ENCODE assay signal across 18 cellular contexts in genomic region chr9:126372716-126373115, GRCh38. TPM values are rescaled to one million over a fixed set of nuclear protein-coding genes. Genes with fewer than 3 reads are reported as not detected.
DNase-seq lines count a peak whose midpoint lies in the region; ATAC-seq, FAIRE-seq and TF ChIP-seq lines count a peak whose summit lies in the region.
"Had no signal": no experiment of that assay in that cellular context is flagged by ENCODE, and none has a peak within 500 bp of the region (broad histone marks: within the 10 kb centered on the region; RNA-seq: fewer than 3 reads in every experiment).

No MANE protein-coding gene starts in this region.

- H3K4me1 Mint-ChIP-seq in endothelial cell (ENCODE audit: unreplicated experiment) = peaks cover 63% of the 10 kb centered on the region

- ATAC-seq in pancreas = no peak
- ATAC-seq: gastrocnemius medialis, K562 had no signal

- peaks cover 14% of the 10 kb centered on the region; the same call in 1 of the 2 replicates for H4K20me1 ChIP-seq in OCI-LY3 (ENCODE audit: insufficient read depth, low read length)

- H3K27me3 Mint-ChIP-seq in endothelial cell (ENCODE audit: unreplicated experiment) = peaks cover 3% of the 10 kb centered on the region
- H3K27me3 Mint-ChIP-seq: CD8-positive, alpha-beta memory T cell had no signal

- H3K9me3 Mint-ChIP-seq in endothelial cell (ENCODE audit: unreplicated experiment) = no peaks in the 10 kb centered on the region
- H3K9me3 Mint-ChIP-seq: activated naive CD4-positive, alpha-beta T cell treated with anti-CD3 and anti-CD28 coated beads for 36 hours; CD8-positive, alpha-beta memory T cell; H9 had no signal

- H3K9me3 ChIP-seq in OCI-LY3 (ENCODE audit: insufficient read depth, low read length) (no peaks in the 10 kb centered on the region), spleen (no peaks in the 10 kb centered on the region), vagina (no peaks in the 10 kb centered on the region), pancreas (no peaks in the 10 kb centered on the region)
- H3K9me3 ChIP-seq: gastrocnemius medialis had no signal

- H3K4me3 ChIP-seq in OCI-LY3 (ENCODE audit: low read length) (peak overlapping the region; percentile 39), spleen (no peak overlapping the region), vagina (no peak overlapping the region), pancreas (no peak overlapping the region)
- H3K4me3 ChIP-seq: gastrocnemius medialis, K562 had no signal

- H3K9ac ChIP-seq in OCI-LY3 (ENCODE audit: low read length) = no peak overlapping the region

- DNase-seq in NCI-H82 (lab: John Stamatoyannopoulos, UW) (peak; percentile 50), NCI-H82 treated with DMSO at 0.1 percent for 48 hours (lab: John Stamatoyannopoulos, UW; ENCODE audit: unreplicated experiment) (no peak), endothelial cell (ENCODE audit: low spot score) (no peak), spleen (no peak), vagina (ENCODE audit: extremely low spot score in 2 of 2) (no peak), RCC 7860 (ENCODE audit: low spot score) (no peak), pancreas (no peak)
- DNase-seq: activated CD4-positive, alpha-beta T cell treated with anti-CD3 and anti-CD28 coated beads for 1 hour; activated CD8-positive, alpha-beta memory T cell treated with anti-CD3 and anti-CD28 coated beads, Interleukin-2, amount 50 U/mL, for 48 hours; activated naive CD4-positive, alpha-beta T cell treated with anti-CD3 and anti-CD28 coated beads for 36 hours; CD8-positive, alpha-beta memory T cell; gastrocnemius medialis; GDM1; H9 had no signal

- no peaks in the 10 kb centered on the region for H3K79me2 ChIP-seq in OCI-LY3 (ENCODE audit: low read length)

- H3K4me3 Mint-ChIP-seq in endothelial cell (ENCODE audit: unreplicated experiment) = peak overlapping the region; percentile 43
- H3K4me3 Mint-ChIP-seq: activated naive CD4-positive, alpha-beta T cell treated with anti-CD3 and anti-CD28 coated beads for 36 hours; CD8-positive, alpha-beta memory T cell had no signal

- peaks cover 44% of the 10 kb centered on the region for H3K27me3 ChIP-seq in OCI-LY3 (ENCODE audit: low read depth, low read length)
- no peaks in the 10 kb centered on the region for H3K27me3 ChIP-seq in spleen (replicated peaks in 1 of 7)
- no peaks in the 10 kb centered on the region for H3K27me3 ChIP-seq in vagina
- no peaks in the 10 kb centered on the region for H3K27me3 ChIP-seq in pancreas
- H3K27me3 ChIP-seq: gastrocnemius medialis had no signal

- H3K4me2 ChIP-seq in OCI-LY3 (ENCODE audit: low read length) = peak overlapping the region; percentile 68

- H3K4me1 ChIP-seq in OCI-LY3 (ENCODE audit: low read length) (peaks cover 19% of the 10 kb centered on the region), spleen (peaks cover 0 to 67% (median 33%) of the 10 kb centered on the region in 6 donors), vagina (peaks cover 20% of the 10 kb centered on the region), pancreas (no peaks in the 10 kb centered on the region)

- no peak overlapping the region for H2AFZ ChIP-seq in OCI-LY3 (ENCODE audit: low read depth, low read length)

- TF ChIP-seq POLR2A in spleen (IDR thresholded peaks at IDR 0.05) = no peak
- TF ChIP-seq POLR2A in vagina (IDR thresholded peaks at IDR 0.05) = no peak

- H3K27ac ChIP-seq in OCI-LY3 (ENCODE audit: low read length) = peak overlapping the region; percentile 7; the same call in 1 of the 2 replicates
- H3K27ac ChIP-seq in spleen = peak overlapping the region in 5 of 8 donors; percentile 3 to 64 (median 47)
- no peak overlapping the region for H3K27ac ChIP-seq in vagina
- no peak overlapping the region for H3K27ac ChIP-seq in pancreas
- H3K27ac ChIP-seq: gastrocnemius medialis, RWPE1 had no signal

- TF ChIP-seq CTCF in OCI-LY3 (IDR thresholded peaks at IDR 0.05; ENCODE audit: low read depth, low read length) (no peak), endothelial cell (IDR thresholded peaks at IDR 0.05; ENCODE audit: unreplicated experiment) (no peak), spleen (IDR thresholded peaks at IDR 0.05 in 8 of 11, conservative IDR thresholded peaks at IDR 0.05 in 3 of 11) (no peak), vagina (IDR thresholded peaks at IDR 0.05) (no peak), pancreas (IDR thresholded peaks at IDR 0.05) (no peak)

- H3K36me3 Mint-ChIP-seq in endothelial cell (ENCODE audit: low read depth, unreplicated experiment) = no peaks in the 10 kb centered on the region

- 55 to 67% (median 61%) methylated on average over 6 of the region's 6 CpGs for WGBS in spleen, 5 donors
- WGBS in pancreas, 2 donors = 87 to 95% methylated on average over 6 of the region's 6 CpGs

- intact Hi-C loops in spleen (cut with DNase I; ENCODE audit: low total_unique reads) = no loop called here
- intact Hi-C loops in vagina (cut with DNase I) = no loop called here
- intact Hi-C loops in pancreas (cut with DNase I) = no loop called here

- no peak for FAIRE-seq in RCC 7860 (lab: Jason Lieb, UNC)
- no peak for FAIRE-seq in pancreas (lab: Jason Lieb, UNC)
- FAIRE-seq: endometrium, K562 had no signal

- H3K36me3 ChIP-seq in OCI-LY3 (replicated peaks; ENCODE audit: low read depth, low read length) (no peaks in the 10 kb centered on the region), spleen (peaks cover 0 to 11% (median 0%) of the 10 kb centered on the region in 6 donors), vagina (no peaks in the 10 kb centered on the region), pancreas (no peaks in the 10 kb centered on the region)
- H3K36me3 ChIP-seq: gastrocnemius medialis had no signal

- H3K27ac Mint-ChIP-seq in endothelial cell (ENCODE audit: unreplicated experiment) = peak overlapping the region; percentile 100
- H3K27ac Mint-ChIP-seq: activated naive CD4-positive, alpha-beta T cell treated with anti-CD3 and anti-CD28 coated beads for 36 hours; H9 had no signal

RNA-seq across cellular contexts. Expression of gene MVB12B, which starts 46.1 kb away (rescaled TPM):
- total RNA-seq in endothelial cell (ENCODE audit: unreplicated experiment) (18.8 TPM), spleen (10 to 100 TPM; 26.5 to 52.4 (median 40.5) TPM), vagina (16.5 TPM), pancreas (1 to 10 TPM; 2.6 to 6.7 (median 4.2) TPM)
- polyA plus RNA-seq in spleen (1 to 10 TPM; 2.8 to 8.2 (median 3.3) TPM), pancreas (1 to 10 TPM; 2.7 to 2.9 TPM)
- total RNA-seq: K562 had no signal
- polyA plus RNA-seq: K562 had no signal

Comparison
In these comparisons a context has a peak if more than half of its experiments do, and no peak if none do; other contexts are left out.
1. H3K27ac ChIP-seq: peak in OCI-LY3 (single experiment) and spleen (5 of 8); none in vagina (single experiment) and pancreas (0 of 4).